In genomic region chrX:96791559-96791958, GRCh38 we compare ENCODE assay signal across 25 cellular contexts.
DNase-seq lines count a peak whose midpoint lies in the region; ATAC-seq and TF ChIP-seq lines count a peak whose summit lies in the region.
"Had no signal": no experiment of that assay in that cellular context is flagged by ENCODE, and none has a peak within 500 bp of the region (broad histone marks: within the 10 kb centered on the region; RNA-seq: fewer than 3 reads in every experiment).

No MANE protein-coding gene starts in this region.

- TF ChIP-seq CTCF in MCF 10A (IDR thresholded peaks at IDR 0.05; ENCODE audit: unreplicated experiment) (no peak), breast epithelium (IDR thresholded peaks at IDR 0.05) (no peak), mammary epithelial cell (conservative IDR thresholded peaks at IDR 0.05 in 1 of 2, IDR thresholded peaks at IDR 0.05 in 1 of 2; ENCODE audit: extremely low read depth in 1 of 2, insufficient read depth in 1 of 2, low read depth in 1 of 2, low read length in 2 of 2) (no peak), spleen (IDR thresholded peaks at IDR 0.05 in 8 of 11, conservative IDR thresholded peaks at IDR 0.05 in 3 of 11) (no peak)

- no peaks in the 10 kb centered on the region for H3K9me3 Mint-ChIP-seq in MCF 10A (ENCODE audit: unreplicated experiment)
- H3K9me3 Mint-ChIP-seq: activated CD4-positive, alpha-beta memory T cell treated with anti-CD3 and anti-CD28 coated beads for 36 hours; activated T-cell treated with anti-CD3 and anti-CD28 coated beads, Interleukin-2, amount 50 U/mL, for 72 hours; CD8-positive, alpha-beta T cell; natural killer cell had no signal

- dilution Hi-C loops in mammary epithelial cell (cut with HindIII; ENCODE audit: low sequenced_read_pairs): no loop called here

- DNase-seq in MCF 10A (ENCODE audit: unreplicated experiment) (peak; percentile 17), breast epithelium (ENCODE audit: low spot score in 2 of 2) (no peak), mammary epithelial cell (peak; percentile 5), left ventricle myocardium superior (no peak), stromal cell of bone marrow (ENCODE audit: low read depth) (peak; percentile 50), NCI-H524 treated with DMSO at 0.1 percent for 48 hours (lab: John Stamatoyannopoulos, UW) (no peak), spleen (no peak), NCI-H2029 treated with DMSO at 0.1 percent for 48 hours (lab: John Stamatoyannopoulos, UW) (no peak)
- DNase-seq: activated CD4-positive, alpha-beta memory T cell treated with anti-CD3 and anti-CD28 coated beads for 36 hours; activated T-cell treated with anti-CD3 and anti-CD28 coated beads, Interleukin-2, amount 50 U/mL, for 72 hours; caudate nucleus; CD8-positive, alpha-beta T cell; DND-41; effector CD4-positive, alpha-beta T cell; H7; Kasumi-1; natural killer cell; NCI-H1417; NCI-H2227 treated with DMSO at 0.1 percent for 48 hours; posterior cingulate gyrus; stimulated activated naive CD8-positive, alpha-beta T cell treated with anti-CD3 and anti-CD28 coated beads, Interleukin-15, Interleukin-2, amounts not matched to agents 100 U/mL and 50 U/mL, for 24 hours; T-helper 1 cell; upper lobe of left lung had no signal

- H3K4me3 ChIP-seq in breast epithelium (no peak overlapping the region), mammary epithelial cell (replicated peaks in 1 of 3; ENCODE audit: insufficient read depth in 1 of 3, low read depth in 2 of 3, low read length in 3 of 3) (no peak overlapping the region), spleen (no peak overlapping the region)
- H3K4me3 ChIP-seq: A549, upper lobe of left lung had no signal

- intact Hi-C loops in MCF 10A (cut with micrococcal nuclease): no loop called here
- intact Hi-C loops in breast epithelium (cut with DNase I; ENCODE audit: low total_unique reads): no loop called here
- intact Hi-C loops in mammary epithelial cell (cut with micrococcal nuclease): no loop called here
- intact Hi-C loops in left ventricle myocardium superior (cut with micrococcal nuclease): no loop called here
- intact Hi-C loops in spleen (cut with DNase I; ENCODE audit: low total_unique reads): no loop called here

- POLR2A ChIA-PET in MCF 10A (lab: Yijun Ruan, JAX): no interaction called here

- peaks cover 0 to 32% of the 10 kb centered on the region in 2 donors for H3K27me3 ChIP-seq in breast epithelium
- no peaks in the 10 kb centered on the region for H3K27me3 ChIP-seq in mammary epithelial cell (ENCODE audit: insufficient read depth, low read length)
- no peaks in the 10 kb centered on the region for H3K27me3 ChIP-seq in spleen (replicated peaks in 1 of 7)
- H3K27me3 ChIP-seq: upper lobe of left lung had no signal

- no peaks in the 10 kb centered on the region for H3K79me2 ChIP-seq in mammary epithelial cell (ENCODE audit: insufficient read depth, low read length)

- no peaks in the 10 kb centered on the region for H3K4me1 Mint-ChIP-seq in MCF 10A (ENCODE audit: insufficient read depth, unreplicated experiment)

- in situ Hi-C loops in mammary epithelial cell (cut with MboI; ENCODE audit: low sequenced_read_pairs in 2 of 2): no loop called here

- no peak overlapping the region for H3K4me2 ChIP-seq in mammary epithelial cell (ENCODE audit: insufficient read depth, low read depth, low read length)
- H3K4me2 ChIP-seq: A549 had no signal

- peak; percentile 90 for ATAC-seq in left ventricle myocardium superior
- ATAC-seq: A549; activated T-cell treated with anti-CD3 and anti-CD28 coated beads, Interleukin-2, amount 50 U/mL, for 72 hours; CD8-positive, alpha-beta T cell; natural killer cell; stimulated activated naive CD8-positive, alpha-beta T cell treated with anti-CD3 and anti-CD28 coated beads, Interleukin-15, Interleukin-2, amounts not matched to agents 100 U/mL and 50 U/mL, for 24 hours had no signal

- CTCF ChIA-PET in MCF 10A (lab: Yijun Ruan, JAX) (no interaction called here), mammary epithelial cell (lab: Charles Lee; ENCODE audit: low non-redundant PET) (no interaction called here)

- H3K36me3 Mint-ChIP-seq in MCF 10A (ENCODE audit: insufficient read depth, unreplicated experiment): no peaks in the 10 kb centered on the region
- H3K36me3 Mint-ChIP-seq: activated CD4-positive, alpha-beta memory T cell treated with anti-CD3 and anti-CD28 coated beads for 36 hours; CD8-positive, alpha-beta T cell; natural killer cell had no signal

- no peaks in the 10 kb centered on the region for H3K36me3 ChIP-seq in breast epithelium
- no peaks in the 10 kb centered on the region for H3K36me3 ChIP-seq in mammary epithelial cell (ENCODE audit: insufficient read depth, low read length)
- H3K36me3 ChIP-seq in spleen: no peaks in the 10 kb centered on the region
- H3K36me3 ChIP-seq: upper lobe of left lung had no signal

- no peak overlapping the region for H3K27ac Mint-ChIP-seq in MCF 10A (ENCODE audit: low read depth, unreplicated experiment)
- H3K27ac Mint-ChIP-seq: activated CD4-positive, alpha-beta memory T cell treated with anti-CD3 and anti-CD28 coated beads for 36 hours; activated naive CD8-positive, alpha-beta T cell; activated T-cell treated with anti-CD3 and anti-CD28 coated beads, Interleukin-2, amount 50 U/mL, for 72 hours; CD8-positive, alpha-beta T cell; natural killer cell had no signal

- H3K4me3 Mint-ChIP-seq in MCF 10A (ENCODE audit: unreplicated experiment): no peak overlapping the region
- H3K4me3 Mint-ChIP-seq: activated CD4-positive, alpha-beta memory T cell treated with anti-CD3 and anti-CD28 coated beads for 36 hours; activated naive CD8-positive, alpha-beta T cell; activated T-cell treated with anti-CD3 and anti-CD28 coated beads, Interleukin-2, amount 50 U/mL, for 72 hours; CD8-positive, alpha-beta T cell; natural killer cell had no signal

- H3K27ac ChIP-seq in breast epithelium (no peak overlapping the region), mammary epithelial cell (ENCODE audit: insufficient read depth, low read depth, low read length) (no peak overlapping the region), spleen (no peak overlapping the region)
- H3K27ac ChIP-seq: A549, upper lobe of left lung had no signal

- H3K4me1 ChIP-seq in breast epithelium (no peaks in the 10 kb centered on the region), mammary epithelial cell (ENCODE audit: insufficient read depth, low read length) (no peaks in the 10 kb centered on the region), spleen (no peaks in the 10 kb centered on the region)
- H3K4me1 ChIP-seq: A549, upper lobe of left lung had no signal

- 50% methylated on average over 4 of the region's 4 CpGs for WGBS in mammary epithelial cell (ENCODE audit: low coverage, missing lambda C conversion rate)
- 68 to 84% (median 78%) methylated on average over 4 of the region's 4 CpGs for WGBS in spleen, 5 donors

- no peak overlapping the region for H2AFZ ChIP-seq in mammary epithelial cell (ENCODE audit: low read depth, low read length)

- BruUV-seq in MCF 10A (replicated peaks; lab: Mats Ljungman, UMichigan) (no TSS peak), mammary epithelial cell (replicated peaks; lab: Mats Ljungman, UMichigan) (no TSS peak)

- no peaks in the 10 kb centered on the region for H3K9me3 ChIP-seq in breast epithelium
- H3K9me3 ChIP-seq in mammary epithelial cell (replicated peaks; ENCODE audit: insufficient read depth, low read length): no peaks in the 10 kb centered on the region
- H3K9me3 ChIP-seq in spleen: no peaks in the 10 kb centered on the region
- H3K9me3 ChIP-seq: A549, upper lobe of left lung had no signal

- no peak overlapping the region for H3K9ac ChIP-seq in mammary epithelial cell (ENCODE audit: insufficient read depth, low read length)

- TF ChIP-seq POLR2A in breast epithelium (IDR thresholded peaks at IDR 0.05) (no peak), spleen (IDR thresholded peaks at IDR 0.05) (no peak)

- peaks cover 15% of the 10 kb centered on the region for H3K27me3 Mint-ChIP-seq in MCF 10A (ENCODE audit: insufficient read depth, unreplicated experiment)
- H3K27me3 Mint-ChIP-seq: activated CD4-positive, alpha-beta memory T cell treated with anti-CD3 and anti-CD28 coated beads for 36 hours; activated naive CD8-positive, alpha-beta T cell had no signal

- no peaks in the 10 kb centered on the region for H4K20me1 ChIP-seq in mammary epithelial cell (ENCODE audit: insufficient read depth, low read length)

Comparison
In these comparisons a context has a peak if more than half of its experiments do, and no peak if none do; other contexts are left out.
1. DNase-seq: peak in MCF 10A (single experiment), mammary epithelial cell (single experiment) and stromal cell of bone marrow (single experiment); none in breast epithelium (0 of 2), left ventricle myocardium superior (single experiment), NCI-H524 treated with DMSO at 0.1 percent for 48 hours (single experiment), spleen (single experiment) and NCI-H2029 treated with DMSO at 0.1 percent for 48 hours (single experiment).